ENCODE assay signal across 13 cellular contexts in genomic region chr19:34666958-34667265, GRCh38. TPM values are rescaled to one million over a fixed set of nuclear protein-coding genes. Genes with fewer than 3 reads are reported as not detected.
DNase-seq lines count a peak whose midpoint lies in the region; ATAC-seq and TF ChIP-seq lines count a peak whose summit lies in the region.
"Had no signal": no experiment of that assay in that cellular context is flagged by ENCODE, and none has a peak within 500 bp of the region (broad histone marks: within the 10 kb centered on the region; RNA-seq: fewer than 3 reads in every experiment).

No MANE protein-coding gene starts in this region.

- peak overlapping the region; percentile 55 for H3K27ac Mint-ChIP-seq in activated T-cell treated with anti-CD3 and anti-CD28 coated beads, Interleukin-2, amount 50 U/mL, for 24 hours

- H3K4me2 ChIP-seq in PC-9 (peak overlapping the region; percentile 82; the same call in 1 of the 2 replicates), fibroblast of lung (ENCODE audit: extremely low read depth, insufficient read depth, low read length) (no peak overlapping the region)

- no peaks in the 10 kb centered on the region for H3K4me1 ChIP-seq in PC-9 (replicated peaks; ENCODE audit: insufficient read depth)
- no peaks in the 10 kb centered on the region for H3K4me1 ChIP-seq in fibroblast of lung (ENCODE audit: control insufficient read depth, extremely low read depth, insufficient read depth, low read length)
- peaks cover 20 to 49% (median 29%) of the 10 kb centered on the region in 3 donors for H3K4me1 ChIP-seq in skeletal muscle tissue (ENCODE audit: control insufficient read depth in 3 of 3, insufficient read depth in 3 of 3, low read length in 3 of 3)

- H2AFZ ChIP-seq in PC-9 (no peak overlapping the region), fibroblast of lung (ENCODE audit: low read length) (peak overlapping the region; percentile 59)

- H3K9ac ChIP-seq in fibroblast of lung (ENCODE audit: insufficient read depth, low read length) (no peak overlapping the region), skeletal muscle tissue (ENCODE audit: low read depth in 1 of 3, low read length in 3 of 3) (peak overlapping the region; percentile 69 to 84 (median 79))

- CTCF ChIA-PET in PC-9 (lab: Charles Lee): no interaction called here

- H3K27ac ChIP-seq in PC-9: no peak overlapping the region
- no peak overlapping the region for H3K27ac ChIP-seq in fibroblast of lung (ENCODE audit: insufficient read depth, low read length)
- peak overlapping the region; percentile 84 for H3K27ac ChIP-seq in skeletal muscle tissue (ENCODE audit: low read depth, low read length)

- H3K27me3 Mint-ChIP-seq in activated T-cell treated with anti-CD3 and anti-CD28 coated beads, Interleukin-2, amount 50 U/mL, for 24 hours: no peaks in the 10 kb centered on the region
- no peaks in the 10 kb centered on the region for H3K27me3 Mint-ChIP-seq in activated T-cell treated with anti-CD3 and anti-CD28 coated beads, Interleukin-2, amount 50 U/mL, for 4 hours (ENCODE audit: low read depth)

- no TSS peak for BruUV-seq in PC-9 (replicated peaks; lab: Mats Ljungman, UMichigan)

- no peak overlapping the region for H3K4me3 ChIP-seq in PC-9
- no peak overlapping the region for H3K4me3 ChIP-seq in fibroblast of lung (replicated peaks in 1 of 4; ENCODE audit: control extremely low read depth in 1 of 4, insufficient read depth in 1 of 4, low read depth in 3 of 4, low read length in 4 of 4)
- peak overlapping the region; percentile 22 to 77 (median 68) for H3K4me3 ChIP-seq in skeletal muscle tissue (ENCODE audit: low read length in 3 of 3)

- H3K4me1 Mint-ChIP-seq in activated T-cell treated with anti-CD3 and anti-CD28 coated beads, Interleukin-2, amount 50 U/mL, for 24 hours (ENCODE audit: low read depth): peaks cover 24% of the 10 kb centered on the region
- peaks cover 17% of the 10 kb centered on the region for H3K4me1 Mint-ChIP-seq in activated T-cell treated with anti-CD3 and anti-CD28 coated beads, Interleukin-2, amount 50 U/mL, for 4 hours (ENCODE audit: low read depth)

- no peaks in the 10 kb centered on the region for H3K9me3 Mint-ChIP-seq in activated T-cell treated with anti-CD3 and anti-CD28 coated beads, Interleukin-2, amount 50 U/mL, for 24 hours
- no peaks in the 10 kb centered on the region for H3K9me3 Mint-ChIP-seq in activated T-cell treated with anti-CD3 and anti-CD28 coated beads, Interleukin-2, amount 50 U/mL, for 4 hours

- no peaks in the 10 kb centered on the region for H3K9me2 ChIP-seq in PC-9 (ENCODE audit: insufficient read depth)

- no peaks in the 10 kb centered on the region for H3K36me3 ChIP-seq in PC-9 (ENCODE audit: low read depth)
- H3K36me3 ChIP-seq in fibroblast of lung (ENCODE audit: control insufficient read depth, insufficient read depth, low read length): no peaks in the 10 kb centered on the region
- H3K36me3 ChIP-seq in skeletal muscle tissue (ENCODE audit: control insufficient read depth in 3 of 3, insufficient read depth in 3 of 3, low read length in 3 of 3): no peaks in the 10 kb centered on the region

- TF ChIP-seq CTCF in PC-9 (conservative IDR thresholded peaks at IDR 0.05) (no peak), fibroblast of lung (conservative IDR thresholded peaks at IDR 0.05 in 1 of 2, IDR thresholded peaks at IDR 0.05 in 1 of 2; ENCODE audit: low read depth in 1 of 2, low read length in 2 of 2) (no peak)

- intact Hi-C loops in PC-9 (cut with micrococcal nuclease; ENCODE audit: unreplicated experiment): no loop called here

- H3K27me3 ChIP-seq in PC-9 (ENCODE audit: insufficient read depth, low read depth) (no peaks in the 10 kb centered on the region), fibroblast of lung (ENCODE audit: control insufficient read depth, insufficient read depth, low read length) (no peaks in the 10 kb centered on the region), skeletal muscle tissue (ENCODE audit: control insufficient read depth in 3 of 3, insufficient read depth in 3 of 3, low read length in 3 of 3) (no peaks in the 10 kb centered on the region)

- H3K9me3 ChIP-seq in PC-9 (ENCODE audit: insufficient read depth, low read depth): no peaks in the 10 kb centered on the region
- H3K9me3 ChIP-seq in fibroblast of lung (ENCODE audit: control insufficient read depth, insufficient read depth, low read depth, low read length): no peaks in the 10 kb centered on the region
- H3K9me3 ChIP-seq in skeletal muscle tissue (ENCODE audit: control insufficient read depth in 3 of 3, low read length in 3 of 3): no peaks in the 10 kb centered on the region

- H3K79me2 ChIP-seq in PC-9 (ENCODE audit: low read depth): no peaks in the 10 kb centered on the region
- no peaks in the 10 kb centered on the region for H3K79me2 ChIP-seq in fibroblast of lung (ENCODE audit: control insufficient read depth, insufficient read depth, low read length)

- no peaks in the 10 kb centered on the region for H3F3A ChIP-seq in PC-9 (ENCODE audit: insufficient read depth, low read depth)

- no peak for DNase-seq in activated T-cell treated with anti-CD3 and anti-CD28 coated beads, Interleukin-2, amount 50 U/mL, for 24 hours
- DNase-seq in activated T-cell treated with anti-CD3 and anti-CD28 coated beads, Interleukin-2, amount 50 U/mL, for 4 hours: no peak
- DNase-seq in PC-9: no peak
- no peak for DNase-seq in fibroblast of lung (ENCODE audit: low read depth in 2 of 2)
- DNase-seq in NCI-H69 (lab: John Stamatoyannopoulos, UW): no peak
- no peak for DNase-seq in T-helper 9 cell
- DNase-seq: activated effector memory CD4-positive, alpha-beta T cell treated with anti-CD3 and anti-CD28 coated beads, Interleukin-2, amount 50 U/mL, for 16 hours; cortex of kidney; foreskin melanocyte; occipital lobe; stimulated activated CD4-positive, alpha-beta T cell treated with anti-CD3 and anti-CD28 coated beads, Interleukin-4, amount 100 ng/mL, for 1 hour had no signal

- POLR2A ChIA-PET in PC-9 (lab: Charles Lee; ENCODE audit: unreplicated experiment): no interaction called here

- no peaks in the 10 kb centered on the region for H3K36me3 Mint-ChIP-seq in activated T-cell treated with anti-CD3 and anti-CD28 coated beads, Interleukin-2, amount 50 U/mL, for 24 hours (ENCODE audit: low read depth)
- peaks cover 1% of the 10 kb centered on the region for H3K36me3 Mint-ChIP-seq in activated T-cell treated with anti-CD3 and anti-CD28 coated beads, Interleukin-2, amount 50 U/mL, for 4 hours (ENCODE audit: insufficient read depth)

- no peak overlapping the region for H3K4me3 Mint-ChIP-seq in activated T-cell treated with anti-CD3 and anti-CD28 coated beads, Interleukin-2, amount 50 U/mL, for 24 hours
- H3K4me3 Mint-ChIP-seq in activated T-cell treated with anti-CD3 and anti-CD28 coated beads, Interleukin-2, amount 50 U/mL, for 4 hours: no peak overlapping the region

- no peak for ATAC-seq in activated T-cell treated with anti-CD3 and anti-CD28 coated beads, Interleukin-2, amount 50 U/mL, for 4 hours
- no peak for ATAC-seq in GM18517 (IDR thresholded peaks at IDR 0.05; ENCODE audit: unreplicated experiment)

- H4K20me1 ChIP-seq in PC-9 (ENCODE audit: insufficient read depth) (no peaks in the 10 kb centered on the region), fibroblast of lung (ENCODE audit: control insufficient read depth, extremely low read depth, insufficient read depth, low read length) (no peaks in the 10 kb centered on the region)

RNA-seq across cellular contexts. Expression of gene SCGB2B2, which starts 10.0 kb away (rescaled TPM):
- total RNA-seq in activated T-cell treated with anti-CD3 and anti-CD28 coated beads, Interleukin-2, amount 50 U/mL, for 4 hours: under 1 TPM in 2 of 3 donors, not detected in 1; 0.32 to 0.65 TPM
- total RNA-seq in PC-9 (2021) (1.4 and 1.9 TPM in 2 replicates), fibroblast of lung (0.50 TPM in 1 of 2 replicates, not detected in the other), skeletal muscle tissue (0.52 TPM)
- not detected in 2 replicates for polyA plus RNA-seq in fibroblast of lung
- not detected in 2 replicates for polyA plus RNA-seq in fibroblast of lung (2012)
- polyA minus RNA-seq in fibroblast of lung (ENCODE audit: low replicate concordance): 1.0 TPM in 1 of 2 replicates, not detected in the other

RNA-seq across cellular contexts. Expression of gene ZNF302, which starts 10.6 kb away (rescaled TPM):
- 10 to 100 TPM; 10.8 to 11.9 (median 11.2) TPM for total RNA-seq in activated T-cell treated with anti-CD3 and anti-CD28 coated beads, Interleukin-2, amount 50 U/mL, for 4 hours
- 17.5 and 19.5 TPM in 2 replicates for total RNA-seq in PC-9 (2021)
- total RNA-seq in fibroblast of lung: 13.6 and 21.6 TPM in 2 replicates
- polyA plus RNA-seq in fibroblast of lung: 8.9 and 14.5 TPM in 2 replicates
- 7.9 and 11.0 TPM in 2 replicates for polyA plus RNA-seq in fibroblast of lung (2012)
- polyA minus RNA-seq in fibroblast of lung (ENCODE audit: low replicate concordance): 6.4 and 8.1 TPM in 2 replicates
- 16.2 TPM for total RNA-seq in skeletal muscle tissue

Comparison
In these comparisons a context has a peak if more than half of its experiments do, and no peak if none do; other contexts are left out.
1. H3K4me3 ChIP-seq: peak in skeletal muscle tissue (3 of 3); none in PC-9 (single experiment) and fibroblast of lung (0 of 4).